ENCODE assay signal across 2 cellular contexts in the genomic region with DNA sequence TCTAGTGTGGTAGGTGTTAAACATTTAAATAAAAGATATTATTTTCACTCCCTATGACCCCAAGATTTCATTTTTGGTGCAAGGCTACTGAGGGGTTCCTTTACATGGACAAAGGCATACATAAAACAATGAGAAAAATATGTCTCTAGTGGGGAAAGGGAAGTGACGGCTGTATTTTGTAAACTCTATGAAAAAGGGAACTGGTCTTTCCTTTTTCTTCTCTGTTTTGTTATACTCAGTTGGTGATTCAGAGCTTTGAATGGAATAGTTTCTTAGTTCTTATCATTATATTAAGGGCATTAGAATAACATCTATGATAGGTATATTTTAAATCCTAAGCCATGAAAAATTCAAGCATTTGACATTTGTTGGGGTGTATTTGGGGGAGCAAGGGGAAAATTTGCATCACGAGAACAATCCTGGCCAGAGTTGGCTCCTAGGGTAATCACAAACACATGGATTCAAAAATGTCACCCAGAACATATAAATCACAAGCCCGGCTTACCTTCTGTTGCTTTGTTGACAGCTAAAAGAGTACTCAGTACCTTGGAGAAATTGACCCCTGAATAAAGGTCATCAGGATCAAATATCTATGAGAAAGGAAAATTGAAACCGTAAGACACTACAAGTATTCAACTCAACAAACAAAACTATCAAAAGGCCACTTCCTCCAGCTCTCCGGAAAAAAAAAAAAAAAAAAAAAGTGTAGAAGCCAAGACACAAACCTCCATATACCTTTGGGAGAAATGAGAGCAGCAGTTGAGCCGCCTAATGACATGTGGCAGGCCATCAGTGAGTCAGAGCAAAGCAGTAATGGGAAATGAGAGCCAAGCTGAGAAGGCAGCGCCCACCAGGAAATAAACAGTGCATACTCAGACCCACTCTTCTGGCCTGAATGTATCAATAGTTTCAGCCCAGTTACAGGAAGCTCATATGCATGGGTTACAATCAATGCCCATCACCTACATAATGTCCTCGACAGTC.
TF ChIP-seq lines count a peak whose summit lies in the region.

No MANE protein-coding gene starts in this region.

TF ChIP-seq in SK-N-SH treated with all-trans-retinoic acid at 6 μM for 48 hours, 23 proteins besides CTCF, POLR2A, EP300 and RAD21 (continued from another document):
- TF ChIP-seq PATZ1 (CRISPR knock-in tag; IDR thresholded peaks at IDR 0.05; ENCODE audit: borderline replicate concordance) (no peak), ESRRG (CRISPR knock-in tag; IDR thresholded peaks at IDR 0.05) (no peak), POU6F1 (CRISPR knock-in tag; IDR thresholded peaks at IDR 0.05; ENCODE audit: borderline replicate concordance, low read depth) (no peak), ZNF70 (CRISPR knock-in tag; IDR thresholded peaks at IDR 0.05) (no peak), ZC3H10 (CRISPR knock-in tag; IDR thresholded peaks at IDR 0.05) (no peak), OSR1 (CRISPR knock-in tag; IDR thresholded peaks at IDR 0.05) (no peak), CSDC2 (CRISPR knock-in tag; IDR thresholded peaks at IDR 0.05) (no peak), ZFP3 (CRISPR knock-in tag; IDR thresholded peaks at IDR 0.05) (no peak), PPARA (CRISPR knock-in tag; IDR thresholded peaks at IDR 0.05; ENCODE audit: borderline replicate concordance) (no peak), TSHZ2 (CRISPR knock-in tag; IDR thresholded peaks at IDR 0.05) (no peak), BACH2 (CRISPR knock-in tag; IDR thresholded peaks at IDR 0.05; ENCODE audit: borderline replicate concordance) (no peak)
- TF ChIP-seq, protein P1, sequence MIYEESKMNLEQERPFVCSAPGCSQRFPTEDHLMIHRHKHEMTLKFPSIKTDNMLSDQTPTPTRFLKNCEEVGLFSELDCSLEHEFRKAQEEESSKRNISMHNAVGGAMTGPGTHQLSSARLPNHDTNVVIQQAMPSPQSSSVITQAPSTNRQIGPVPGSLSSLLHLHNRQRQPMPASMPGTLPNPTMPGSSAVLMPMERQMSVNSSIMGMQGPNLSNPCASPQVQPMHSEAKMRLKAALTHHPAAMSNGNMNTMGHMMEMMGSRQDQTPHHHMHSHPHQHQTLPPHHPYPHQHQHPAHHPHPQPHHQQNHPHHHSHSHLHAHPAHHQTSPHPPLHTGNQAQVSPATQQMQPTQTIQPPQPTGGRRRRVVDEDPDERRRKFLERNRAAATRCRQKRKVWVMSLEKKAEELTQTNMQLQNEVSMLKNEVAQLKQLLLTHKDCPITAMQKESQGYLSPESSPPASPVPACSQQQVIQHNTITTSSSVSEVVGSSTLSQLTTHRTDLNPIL (CRISPR knock-in tag; IDR thresholded peaks at IDR 0.05; ENCODE audit: low read depth): no peak

TF ChIP-seq in SK-N-SH, 30 proteins besides CTCF, POLR2A, EP300 and RAD21 (continued from another document):
- no peak for TF ChIP-seq SIN3A (IDR thresholded peaks at IDR 0.05; ENCODE audit: borderline replicate concordance, low read depth, low read length)
- TF ChIP-seq, protein P2, sequence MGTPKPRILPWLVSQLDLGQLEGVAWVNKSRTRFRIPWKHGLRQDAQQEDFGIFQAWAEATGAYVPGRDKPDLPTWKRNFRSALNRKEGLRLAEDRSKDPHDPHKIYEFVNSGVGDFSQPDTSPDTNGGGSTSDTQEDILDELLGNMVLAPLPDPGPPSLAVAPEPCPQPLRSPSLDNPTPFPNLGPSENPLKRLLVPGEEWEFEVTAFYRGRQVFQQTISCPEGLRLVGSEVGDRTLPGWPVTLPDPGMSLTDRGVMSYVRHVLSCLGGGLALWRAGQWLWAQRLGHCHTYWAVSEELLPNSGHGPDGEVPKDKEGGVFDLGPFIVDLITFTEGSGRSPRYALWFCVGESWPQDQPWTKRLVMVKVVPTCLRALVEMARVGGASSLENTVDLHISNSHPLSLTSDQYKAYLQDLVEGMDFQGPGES (IDR thresholded peaks at IDR 0.05; ENCODE audit: low read depth, low read length): no peak
- no peak for TF ChIP-seq YY1 (IDR thresholded peaks at IDR 0.05; ENCODE audit: low read depth)
- no peak for TF ChIP-seq SMC3 (IDR thresholded peaks at IDR 0.05; ENCODE audit: low read depth, low read length)
- TF ChIP-seq GATA2 (CRISPR knock-in tag; IDR thresholded peaks at IDR 0.05): no peak
- no peak for TF ChIP-seq PBX3 (IDR thresholded peaks at IDR 0.05)
- TF ChIP-seq EZH2phosphoT487 (IDR thresholded peaks at IDR 0.05; ENCODE audit: borderline replicate concordance, low read depth): no peak
- no peak for TF ChIP-seq RFX5 (IDR thresholded peaks at IDR 0.05; ENCODE audit: low read length)
- no peak for TF ChIP-seq MEF2A (IDR thresholded peaks at IDR 0.05; ENCODE audit: borderline replicate concordance, low read depth)
- TF ChIP-seq NFIC (IDR thresholded peaks at IDR 0.05; ENCODE audit: borderline replicate concordance): no peak
- no peak for TF ChIP-seq TEAD4 (IDR thresholded peaks at IDR 0.05; ENCODE audit: borderline replicate concordance, insufficient read depth)
- no peak for TF ChIP-seq GABPA (IDR thresholded peaks at IDR 0.05; ENCODE audit: low read depth)
- TF ChIP-seq ZBTB33 (IDR thresholded peaks at IDR 0.05; ENCODE audit: borderline replicate concordance, low read depth): no peak
- TF ChIP-seq TCF12 (IDR thresholded peaks at IDR 0.05): no peak
- TF ChIP-seq MAX (IDR thresholded peaks at IDR 0.05; ENCODE audit: low read depth): no peak
